ENCODE assay signal across 14 cellular contexts in genomic region chr9:127769101-127769500, GRCh38. TPM values are rescaled to one million over a fixed set of nuclear protein-coding genes. Genes with fewer than 3 reads are reported as not detected.
DNase-seq lines count a peak whose midpoint lies in the region; ATAC-seq, FAIRE-seq and TF ChIP-seq lines count a peak whose summit lies in the region.
"Had no signal": no experiment of that assay in that cellular context is flagged by ENCODE, and none has a peak within 500 bp of the region (broad histone marks: within the 10 kb centered on the region; RNA-seq: fewer than 3 reads in every experiment).

No MANE protein-coding gene starts in this region.

- DNase-seq in T-helper 2 cell treated with Interferon-gamma antibody and Interleukin-4, amounts not matched to agents 5 μg/mL and 100 μg/mL, for 36 hours (ENCODE audit: low spot score): no peak
- DNase-seq in T-helper 2 cell: no peak
- DNase-seq in activated B cell treated with CpG ODN at 0.5 μM for 24 hours: no peak
- no peak for DNase-seq in esophagus squamous epithelium (lab: John Stamatoyannopoulos, UW)
- no peak for DNase-seq in gastrocnemius medialis
- DNase-seq in kidney glomerular epithelial cell (lab: John Stamatoyannopoulos, UW): no peak
- DNase-seq in GM12891 (ENCODE audit: insufficient read length, low spot score): no peak
- DNase-seq: DMS153, H7, NCI-H1048, NCI-H446, PC-3, trophoblast cell had no signal

- H3K27me3 Mint-ChIP-seq in T-helper 2 cell treated with Interferon-gamma antibody and Interleukin-4, amounts not matched to agents 5 μg/mL and 100 μg/mL, for 36 hours (ENCODE audit: low read depth): no peaks in the 10 kb centered on the region
- no peaks in the 10 kb centered on the region for H3K27me3 Mint-ChIP-seq in activated B cell treated with CpG ODN at 0.5 μM for 24 hours

- H3K27ac Mint-ChIP-seq in T-helper 2 cell treated with Interferon-gamma antibody and Interleukin-4, amounts not matched to agents 5 μg/mL and 100 μg/mL, for 36 hours: peak overlapping the region; percentile 93
- peak overlapping the region; percentile 80 for H3K27ac Mint-ChIP-seq in activated B cell treated with CpG ODN at 0.5 μM for 24 hours

- H3K4me1 ChIP-seq in esophagus squamous epithelium (peaks cover 5 to 75% (median 36%) of the 10 kb centered on the region in 3 donors), gastrocnemius medialis (peaks cover 11 to 18% of the 10 kb centered on the region in 2 donors)

- peaks cover 76% of the 10 kb centered on the region for H3K36me3 Mint-ChIP-seq in T-helper 2 cell treated with Interferon-gamma antibody and Interleukin-4, amounts not matched to agents 5 μg/mL and 100 μg/mL, for 36 hours (ENCODE audit: low read depth)
- H3K36me3 Mint-ChIP-seq in activated B cell treated with CpG ODN at 0.5 μM for 24 hours (ENCODE audit: low read depth): peaks cover 75% of the 10 kb centered on the region

- H3K27ac ChIP-seq in esophagus squamous epithelium (peak overlapping the region; percentile 66 to 86 (median 82)), gastrocnemius medialis (peak overlapping the region; percentile 65 to 81 (median 76))

- H3K9me3 ChIP-seq in esophagus squamous epithelium (no peaks in the 10 kb centered on the region), gastrocnemius medialis (no peaks in the 10 kb centered on the region)

- TF ChIP-seq CTCF in activated B cell treated with CpG ODN at 0.5 μM for 24 hours (IDR thresholded peaks at IDR 0.05) (no peak), esophagus squamous epithelium (IDR thresholded peaks at IDR 0.05) (no peak), gastrocnemius medialis (IDR thresholded peaks at IDR 0.05 in 4 of 5, conservative IDR thresholded peaks at IDR 0.05 in 1 of 5) (no peak)

- FAIRE-seq in GM12891 (lab: Jason Lieb, UNC): no peak

- H3K9me3 Mint-ChIP-seq in T-helper 2 cell treated with Interferon-gamma antibody and Interleukin-4, amounts not matched to agents 5 μg/mL and 100 μg/mL, for 36 hours: no peaks in the 10 kb centered on the region
- no peaks in the 10 kb centered on the region for H3K9me3 Mint-ChIP-seq in activated B cell treated with CpG ODN at 0.5 μM for 24 hours

- H3K4me1 Mint-ChIP-seq in T-helper 2 cell treated with Interferon-gamma antibody and Interleukin-4, amounts not matched to agents 5 μg/mL and 100 μg/mL, for 36 hours (ENCODE audit: low read depth): peaks cover 59% of the 10 kb centered on the region
- peaks cover 74% of the 10 kb centered on the region for H3K4me1 Mint-ChIP-seq in activated B cell treated with CpG ODN at 0.5 μM for 24 hours

- no peaks in the 10 kb centered on the region for H3K36me3 ChIP-seq in esophagus squamous epithelium
- H3K36me3 ChIP-seq in gastrocnemius medialis: no peaks in the 10 kb centered on the region

- in situ Hi-C loops in gastrocnemius medialis (cut with MboI; ENCODE audit: low sequenced_read_pairs in 4 of 4): no loop called here

- intact Hi-C loops in activated B cell treated with CpG ODN at 0.5 μM for 24 hours (cut with micrococcal nuclease): no loop called here
- intact Hi-C loops in esophagus squamous epithelium (cut with DNase I): no loop called here
- intact Hi-C loops in gastrocnemius medialis (cut with DNase I; ENCODE audit: low total_unique reads): no loop called here

- CTCF ChIA-PET in activated B cell treated with CpG ODN at 0.5 μM for 24 hours (lab: Charles Lee): interaction anchor here (1.3 to 4.1 kb wide), 2 partner anchors 9 to 15 kb away, joined by 3 to 32 read pairs; partner anchors contain the start of genes CDK9 and SH2D3C

- POLR2A ChIA-PET in activated B cell treated with CpG ODN at 0.5 μM for 24 hours (lab: Charles Lee): interaction anchor here (1.6 to 7.6 kb wide), 5 partner anchors 10 to 147 kb away, joined by 3 to 96 read pairs (median 27); partner anchors contain the start of genes CDK9, FPGS, SH2D3C and TOR2A

- H3K4me3 Mint-ChIP-seq in T-helper 2 cell treated with Interferon-gamma antibody and Interleukin-4, amounts not matched to agents 5 μg/mL and 100 μg/mL, for 36 hours: peak overlapping the region; percentile 59
- peak overlapping the region; percentile 38 for H3K4me3 Mint-ChIP-seq in activated B cell treated with CpG ODN at 0.5 μM for 24 hours

- H3K4me3 ChIP-seq in esophagus squamous epithelium (peak overlapping the region in 2 of 4 donors; percentile 41 to 55), gastrocnemius medialis (peak overlapping the region in 2 of 4 donors; percentile 18 to 63)

- 95 to 100% methylated on average over 1 to 5 of the region's 5 CpGs for WGBS in esophagus squamous epithelium, 2 donors

- no peak for TF ChIP-seq POLR2A in esophagus squamous epithelium (IDR thresholded peaks at IDR 0.05)
- no peak for TF ChIP-seq POLR2A in gastrocnemius medialis (IDR thresholded peaks at IDR 0.05)
- no peak for TF ChIP-seq POLR2A in GM12891 (IDR thresholded peaks at IDR 0.05; ENCODE audit: low read depth, low read length)

- ATAC-seq in activated B cell treated with CpG ODN at 0.5 μM for 24 hours (ENCODE audit: low read depth) (no peak), gastrocnemius medialis (no peak), HG03457 (IDR thresholded peaks at IDR 0.05; ENCODE audit: unreplicated experiment) (no peak)
- ATAC-seq: PC-3 had no signal

- H3K27me3 ChIP-seq in esophagus squamous epithelium (no peaks in the 10 kb centered on the region), gastrocnemius medialis (no peaks in the 10 kb centered on the region)

TF ChIP-seq in GM12891, 5 proteins besides CTCF, POLR2A, EP300 and RAD21:
- no peak for TF ChIP-seq TAF1 (IDR thresholded peaks at IDR 0.05; ENCODE audit: low read depth, low read length)
- TF ChIP-seq POLR2AphosphoS5 (IDR thresholded peaks at IDR 0.05; ENCODE audit: low read depth, low read length): no peak
- TF ChIP-seq SPI1 (IDR thresholded peaks at IDR 0.05; ENCODE audit: low read depth, low read length): no peak
TF ChIP-seq in GM12891: peak in this region for 0.

RNA-seq across cellular contexts. Expression of gene SH2D3C, which starts 9.4 kb away (rescaled TPM):
- total RNA-seq in activated B cell treated with CpG ODN at 0.5 μM for 24 hours: 49.2 and 51.8 TPM in 2 replicates
- 1 to 10 TPM in 3 of 4 donors, under 1 TPM in 1; 0.38 to 4.8 (median 2.8) TPM for total RNA-seq in esophagus squamous epithelium
- 1 to 10 TPM; 4.7 to 8.1 (median 5.2) TPM for total RNA-seq in gastrocnemius medialis
- polyA plus RNA-seq in GM12891 (2012; ENCODE audit: low read depth, missing spikeins): 10.6 TPM

RNA-seq across cellular contexts. Expression of gene CDK9, which starts 16.7 kb away (rescaled TPM):
- total RNA-seq in activated B cell treated with CpG ODN at 0.5 μM for 24 hours: 132 and 137 TPM in 2 replicates
- 10 to 100 TPM; 22.3 to 53.2 (median 41.2) TPM for total RNA-seq in esophagus squamous epithelium
- 10 to 100 TPM; 50.3 to 71.2 (median 51.2) TPM for total RNA-seq in gastrocnemius medialis
- 48.5 TPM for polyA plus RNA-seq in GM12891 (2012; ENCODE audit: low read depth, missing spikeins)

RNA-seq across cellular contexts. Expression of gene FPGS, which starts 33.6 kb away (rescaled TPM):
- total RNA-seq in activated B cell treated with CpG ODN at 0.5 μM for 24 hours (105 and 135 TPM in 2 replicates), esophagus squamous epithelium (10 to 100 TPM; 38.2 to 52.0 (median 47.0) TPM), gastrocnemius medialis (10 to 100 TPM; 36.4 to 87.6 (median 47.7) TPM)
- 48.1 TPM for polyA plus RNA-seq in GM12891 (2012; ENCODE audit: low read depth, missing spikeins)

RNA-seq across cellular contexts. Expression of gene TOR2A, which starts 34.0 kb away (rescaled TPM):
- total RNA-seq in activated B cell treated with CpG ODN at 0.5 μM for 24 hours: 13.8 and 15.1 TPM in 2 replicates
- 10 to 100 TPM; 10.7 to 12.5 (median 11.5) TPM for total RNA-seq in esophagus squamous epithelium
- total RNA-seq in gastrocnemius medialis: 10 to 100 TPM in 2 of 4 donors, 1 to 10 TPM in 2; 3.2 to 10.6 (median 9.6) TPM
- polyA plus RNA-seq in GM12891 (2012; ENCODE audit: low read depth, missing spikeins): 6.3 TPM

RNA-seq across cellular contexts. Expression of gene TTC16, which starts 53.2 kb away (rescaled TPM):
- total RNA-seq in activated B cell treated with CpG ODN at 0.5 μM for 24 hours: not detected in 2 replicates
- under 1 TPM in 2 of 4 donors, not detected in 2; under 0.01 to 0.23 TPM for total RNA-seq in esophagus squamous epithelium
- not detected for total RNA-seq in gastrocnemius medialis
- polyA plus RNA-seq in GM12891 (2012; ENCODE audit: low read depth, missing spikeins): 0.04 TPM
- total RNA-seq: H7 had no signal
